17 cellular contexts compared by ENCODE assay signal in genomic region chr17:73066148-73066884, GRCh38.
"Had no signal": no experiment of that assay in that cellular context is flagged by ENCODE, and none has a peak within 500 bp of the region (broad histone marks: within the 10 kb centered on the region; RNA-seq: fewer than 3 reads in every experiment).

No MANE protein-coding gene starts in this region.

- H3K4me3 ChIP-seq: left ventricle myocardium inferior, right atrium auricular region, transverse colon had no signal

- H3K27ac ChIP-seq: right atrium auricular region, transverse colon had no signal

- H3K4me1 Mint-ChIP-seq: activated CD4-positive, alpha-beta T cell treated with anti-CD3 and anti-CD28 coated beads, Interleukin-2, amount 10 ng/mL, durations not matched to agents 24 days and 14 days had no signal

- H3K9me3 ChIP-seq: left ventricle myocardium inferior, right atrium auricular region, transverse colon had no signal

- ATAC-seq: natural killer cell; stimulated activated naive CD8-positive, alpha-beta T cell treated with anti-CD3 and anti-CD28 coated beads, Interleukin-15, Interleukin-2, amounts not matched to agents 100 U/mL and 50 U/mL, for 24 hours had no signal

- H3K36me3 ChIP-seq: brain microvascular endothelial cell, left ventricle myocardium inferior, right atrium auricular region, transverse colon had no signal

- DNase-seq: activated CD4-positive, alpha-beta T cell treated with anti-CD3 and anti-CD28 coated beads, Interleukin-2, amount 10 ng/mL, durations not matched to agents 24 days and 14 days; activated CD4-positive, CD25-positive, alpha-beta regulatory T cell; activated naive CD8-positive, alpha-beta T cell treated with anti-CD3 and anti-CD28 coated beads, Interleukin-2, amount 10 ng/mL, durations not matched to agents 7 days and 5 days; brain microvascular endothelial cell; cerebellar nuclear complex; left ventricle myocardium inferior; natural killer cell; occipital lobe; small intestine; stimulated activated CD4-positive, alpha-beta T cell treated with anti-CD3 and anti-CD28 coated beads, Interleukin-4, amount 100 ng/mL, for 4 hours; stimulated activated CD8-positive, alpha-beta memory T cell treated with anti-CD3 and anti-CD28 coated beads, Interleukin-4, amount 100 ng/mL, for 48 hours; stimulated activated naive CD8-positive, alpha-beta T cell treated with anti-CD3 and anti-CD28 coated beads, Interleukin-15, Interleukin-2, amounts not matched to agents 100 U/mL and 50 U/mL, for 24 hours; transverse colon had no signal

- H3K4me3 Mint-ChIP-seq: activated CD4-positive, alpha-beta T cell treated with anti-CD3 and anti-CD28 coated beads, Interleukin-2, amount 10 ng/mL, durations not matched to agents 24 days and 14 days; activated naive CD8-positive, alpha-beta T cell treated with anti-CD3 and anti-CD28 coated beads, Interleukin-2, amount 10 ng/mL, durations not matched to agents 7 days and 5 days; activated T-helper 1 cell treated with anti-CD3 and anti-CD28 coated beads, Interleukin-12 subunit alpha, Interleukin-12 subunit beta, Interleukin-2, Interleukin-4 antibody, amounts not matched to agents 30 ng/mL and 10 ng/mL and 1 ng/mL, durations not matched to agents 14 hours and 24 hours and 36 hours; memory B cell; natural killer cell had no signal

- H3K9me3 Mint-ChIP-seq: activated CD4-positive, alpha-beta T cell treated with anti-CD3 and anti-CD28 coated beads, Interleukin-2, amount 10 ng/mL, durations not matched to agents 24 days and 14 days; activated T-helper 1 cell treated with anti-CD3 and anti-CD28 coated beads, Interleukin-12 subunit alpha, Interleukin-12 subunit beta, Interleukin-2, Interleukin-4 antibody, amounts not matched to agents 30 ng/mL and 10 ng/mL and 1 ng/mL, durations not matched to agents 14 hours and 24 hours and 36 hours; memory B cell; natural killer cell had no signal

- H3K27me3 Mint-ChIP-seq: activated CD4-positive, alpha-beta T cell treated with anti-CD3 and anti-CD28 coated beads, Interleukin-2, amount 10 ng/mL, durations not matched to agents 24 days and 14 days; activated naive CD8-positive, alpha-beta T cell treated with anti-CD3 and anti-CD28 coated beads, Interleukin-2, amount 10 ng/mL, durations not matched to agents 7 days and 5 days; memory B cell had no signal

- H3K27ac Mint-ChIP-seq: activated CD4-positive, alpha-beta T cell treated with anti-CD3 and anti-CD28 coated beads, Interleukin-2, amount 10 ng/mL, durations not matched to agents 24 days and 14 days; activated naive CD8-positive, alpha-beta T cell treated with anti-CD3 and anti-CD28 coated beads, Interleukin-2, amount 10 ng/mL, durations not matched to agents 7 days and 5 days; activated T-helper 1 cell treated with anti-CD3 and anti-CD28 coated beads, Interleukin-12 subunit alpha, Interleukin-12 subunit beta, Interleukin-2, Interleukin-4 antibody, amounts not matched to agents 30 ng/mL and 10 ng/mL and 1 ng/mL, durations not matched to agents 14 hours and 24 hours and 36 hours; memory B cell; natural killer cell had no signal

- H3K27me3 ChIP-seq: brain microvascular endothelial cell, right atrium auricular region, transverse colon had no signal

- FAIRE-seq: keratinocyte, small intestine had no signal

- H3K36me3 Mint-ChIP-seq: natural killer cell had no signal
